ENCODE assay signal across 10 cellular contexts in the genomic region with DNA sequence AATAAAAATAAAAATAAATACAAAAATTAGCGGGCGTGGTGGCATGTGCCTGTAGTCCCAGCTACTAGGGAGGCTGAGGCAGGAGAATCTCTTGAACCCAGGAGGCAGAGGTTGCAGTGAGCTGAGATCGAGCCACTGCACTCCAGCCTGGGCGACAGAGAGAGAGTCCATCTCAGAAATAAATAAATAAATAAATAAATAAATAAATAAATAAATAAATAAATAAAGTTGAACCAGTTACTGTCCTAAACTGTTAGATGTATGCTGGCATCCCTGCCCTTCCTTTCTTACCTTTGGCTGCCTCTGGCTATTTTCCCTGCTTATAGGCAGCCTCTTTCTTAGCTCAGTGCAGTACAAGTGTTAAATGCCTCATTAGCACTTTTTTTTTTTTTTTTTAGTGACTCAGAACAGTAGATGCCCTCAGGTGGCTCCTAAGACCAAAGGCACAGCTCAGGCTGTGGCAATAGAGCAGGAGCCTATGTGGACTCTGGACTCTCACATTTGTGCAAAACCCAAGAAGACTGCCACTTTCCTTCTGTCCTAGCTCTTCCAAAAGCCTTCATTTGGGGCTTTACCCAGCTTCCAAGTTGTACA. TPM values are rescaled to one million over a fixed set of nuclear protein-coding genes. Genes with fewer than 3 reads are reported as not detected.
DNase-seq lines count a peak whose midpoint lies in the region; ATAC-seq, FAIRE-seq and TF ChIP-seq lines count a peak whose summit lies in the region.
"Not testable (repeated sequence)": the region's sequence is repeated elsewhere in the genome, so short reads cannot be mapped to it uniquely, and the experiment has no call there.
"Had no signal": no experiment of that assay in that cellular context is flagged by ENCODE, and none has a peak within 500 bp of the region (broad histone marks: within the 10 kb centered on the region; RNA-seq: fewer than 3 reads in every experiment).

No MANE protein-coding gene starts in this region.

- TF ChIP-seq CTCF in K562 (IDR thresholded peaks at IDR 0.05 in 2 of 3, conservative IDR thresholded peaks at IDR 0.05 in 1 of 3; ENCODE audit: insufficient read depth in 2 of 3, low read depth in 1 of 3, low read length in 3 of 3); epithelial cell of esophagus (IDR thresholded peaks at IDR 0.05; ENCODE audit: insufficient read depth, low read depth, low read length, missing control alignments); nephron (IDR thresholded peaks at IDR 0.05; ENCODE audit: unreplicated experiment in 3 of 3): not testable (repeated sequence)

- not testable (repeated sequence) for H3K9ac ChIP-seq in NT2/D1 (ENCODE audit: insufficient read length, low read depth); K562 (ENCODE audit: insufficient read depth in 1 of 2, low read depth in 2 of 2, low read length in 2 of 2)

- intact Hi-C loops in K562 (cut with micrococcal nuclease): not testable (repeated sequence)

- H3K27ac Mint-ChIP-seq in nephron: peak overlapping the region in 2 of 3 experiments; percentile 18 to 53

- not testable (repeated sequence) for H3K9me3 ChIP-seq in NT2/D1 (ENCODE audit: insufficient read depth, low read length); K562 (replicated peaks; ENCODE audit: control insufficient read depth, insufficient read depth, low read depth, low read length)

- not testable (repeated sequence) for H3K27me3 Mint-ChIP-seq in nephron (ENCODE audit: low read depth)

- CTCF ChIA-PET in K562 (lab: Yijun Ruan, JAX; ENCODE audit: low intra/inter-chr PET ratio): interaction anchor here (0.6 kb wide), 1 partner anchor 287 kb away, joined by 3 read pairs; no protein-coding TSS in a partner anchor

- not testable (repeated sequence) for H3K27ac ChIP-seq in K562 (ENCODE audit: extremely low read depth, low read depth, low read length)

- H3K4me2 ChIP-seq in K562 (ENCODE audit: insufficient read depth, low read length): not testable (repeated sequence)

- not testable (repeated sequence) for H2AFZ ChIP-seq in K562 (ENCODE audit: low read depth, low read length)

- not testable (repeated sequence) for BruUV-seq in K562 (replicated peaks; lab: Mats Ljungman, UMichigan)

- DNase-seq in ELF-1 (ENCODE audit: low read depth, low spot score) (peak; percentile 73), HT-29 (ENCODE audit: low spot score) (peak; percentile 21), NT2/D1 (ENCODE audit: low read depth, low spot score) (peak; percentile 13), epithelial cell of esophagus (ENCODE audit: low read depth) (peak; percentile 71), iPS-NIHi7 (ENCODE audit: extremely low spot score) (peak; percentile 9)
- DNase-seq in K562 (ENCODE audit: extremely low read depth in 1 of 4, low spot score in 3 of 4): not testable (repeated sequence)

- not testable (repeated sequence) for H3K4me3 Mint-ChIP-seq in nephron

- ATAC-seq in K562: not testable (repeated sequence)

- not testable (repeated sequence) for H3K36me3 ChIP-seq in NT2/D1 (ENCODE audit: insufficient read depth, insufficient read length, low read length); K562 (ENCODE audit: control insufficient read depth, insufficient read depth, low read length)

- TF ChIP-seq POLR2A in K562 (conservative IDR thresholded peaks at IDR 0.05): not testable (repeated sequence)

- H4K20me1 ChIP-seq in K562 (replicated peaks; ENCODE audit: control insufficient read depth, insufficient read depth, low read length): not testable (repeated sequence)

- H3K9me3 Mint-ChIP-seq in nephron: not testable (repeated sequence)

- H3K36me3 Mint-ChIP-seq in nephron (ENCODE audit: low read depth): not testable (repeated sequence)

- H3K4me3 ChIP-seq in NT2/D1 (ENCODE audit: insufficient read length, low read depth); K562; epithelial cell of esophagus (ENCODE audit: low read length): not testable (repeated sequence)

- H3K27me3 ChIP-seq in NT2/D1 (ENCODE audit: insufficient read depth, insufficient read length); K562 (ENCODE audit: control insufficient read depth in 2 of 2, insufficient read depth in 2 of 2, low read length in 2 of 2): not testable (repeated sequence)

- WGBS in K562 (ENCODE audit: insufficient coverage, low coverage, missing lambda C conversion rate): 12% methylated on average over 4 of the region's 4 CpGs

- not testable (repeated sequence) for H3K79me2 ChIP-seq in K562 (ENCODE audit: control insufficient read depth, insufficient read depth, low read length)

- TF ChIP-seq EP300 in K562 (IDR thresholded peaks at IDR 0.05; ENCODE audit: low read length): not testable (repeated sequence)

- in situ Hi-C loops in K562 (cut with MboI): not testable (repeated sequence)

- FAIRE-seq in K562 (lab: Jason Lieb, UNC): not testable (repeated sequence)

- not testable (repeated sequence) for TF ChIP-seq RAD21 in K562 (CRISPR knock-in tag; conservative IDR thresholded peaks at IDR 0.05 in 1 of 2, IDR thresholded peaks at IDR 0.05 in 1 of 2)

- POLR2A ChIA-PET in K562 (lab: Yijun Ruan, JAX): interaction anchor here (0.6 to 3.0 kb wide), 5 partner anchors 12 to 346 kb away, joined by 3 to 14 read pairs (median 3); no protein-coding TSS in a partner anchor

- peaks cover 42% of the 10 kb centered on the region for H3K4me1 Mint-ChIP-seq in nephron

- H3K4me1 ChIP-seq in NT2/D1 (ENCODE audit: insufficient read depth, insufficient read length); K562 (replicated peaks in 1 of 2; ENCODE audit: control insufficient read depth in 2 of 2, insufficient read depth in 2 of 2, low read length in 2 of 2): not testable (repeated sequence)

- not testable (repeated sequence) for H3K9me1 ChIP-seq in K562 (ENCODE audit: control insufficient read depth, insufficient read depth, low read length)

TF ChIP-seq in K562, 482 proteins besides CTCF, POLR2A, EP300 and RAD21:
- peak; percentile 42 for TF ChIP-seq ZNF316 (IDR thresholded peaks at IDR 0.05)

RNA-seq across cellular contexts. Expression of a gene that starts 30.6 kb away (rescaled TPM):
- not detected in 2 replicates for total RNA-seq in HT-29 (2014; rRNA removed; shearing (Covaris generic))
- not detected in 2 replicates for total RNA-seq in K562 (2011; cell fraction: chromatin; rRNA removed; ENCODE audit: low replicate concordance)
- total RNA-seq in K562 (2011; cell fraction: nucleolus; rRNA removed): not detected in 2 replicates
- not detected in 2 replicates for total RNA-seq in K562 (2011; cell fraction: nucleoplasm; rRNA removed)
- not detected in 2 replicates for total RNA-seq in K562 (2014; rRNA removed)
- not detected in 2 replicates for total RNA-seq in K562 (2014; rRNA removed; fragmentation: Illumina TruSeq; extraction: Trizol)
- total RNA-seq in K562 (2015; rRNA removed; fragmentation: Illumina TruSeq; extraction: Trizol): not detected in 2 replicates
- not detected in 2 replicates for total RNA-seq in K562 (2021)
- polyA plus RNA-seq in K562 (2011; rRNA removed): not detected in 2 replicates
- not detected in 2 replicates for polyA plus RNA-seq in K562 (2011; cell fraction: cytosol; rRNA removed)
- not detected in 2 replicates for polyA plus RNA-seq in K562 (2011; cell fraction: nucleus; rRNA removed)
- polyA plus RNA-seq in K562 (2012): not detected in 2 replicates
- not detected in 2 replicates for polyA plus RNA-seq in K562 (2014; fragmentation: Illumina TruSeq; extraction: Trizol)
- polyA plus RNA-seq in K562 (2014; fragmentation: Nextera tagmentation; extraction: Ambion mirVana): under 1 TPM in 1 of 2 experiments, not detected in 1; 0.04 TPM
- not detected in 2 replicates for polyA plus RNA-seq in K562 (2014; rRNA removed)
- not detected in 2 replicates for polyA minus RNA-seq in K562 (2011; rRNA and poly(A)+ RNA removed)
- polyA minus RNA-seq in K562 (2011; cell fraction: cytosol; rRNA and poly(A)+ RNA removed): not detected in 2 replicates
- polyA minus RNA-seq in K562 (2011; cell fraction: nucleus; rRNA and poly(A)+ RNA removed): 0.22 TPM in 1 of 2 replicates, not detected in the other
- total RNA-seq: Caco-2; CD4-positive, alpha-beta T cell had no signal
- polyA plus RNA-seq: IgD-negative memory B cell had no signal
